8 cellular contexts compared by ENCODE assay signal in genomic region chr3:8441969-8442559, GRCh38. TPM values are rescaled to one million over a fixed set of nuclear protein-coding genes. Genes with fewer than 3 reads are reported as not detected.
A peak's percentile ranks its signal among the peaks of the same experiment; 100 is the strongest.
DNase-seq lines count a peak whose midpoint lies in the region; ATAC-seq, FAIRE-seq and TF ChIP-seq lines count a peak whose summit lies in the region.

No MANE protein-coding gene starts in this region.

- peak overlapping the region; percentile 97 for H3K27ac ChIP-seq in astrocyte (ENCODE audit: low read depth, low read length)
- H3K27ac ChIP-seq in iPS DF 6.9 (ENCODE audit: low read length): no peak overlapping the region
- H3K27ac ChIP-seq in testis: no peak overlapping the region

- H3K27ac Mint-ChIP-seq in astrocyte (ENCODE audit: unreplicated experiment): no peak overlapping the region

- H3K9me3 Mint-ChIP-seq in astrocyte (ENCODE audit: unreplicated experiment): peaks cover 3% of the 10 kb centered on the region

- no peak overlapping the region for H3K4me2 ChIP-seq in astrocyte (ENCODE audit: low read length)

- peak; percentile 94 for DNase-seq in ELF-1 (ENCODE audit: low read depth, low spot score)
- peak; percentile 32 for DNase-seq in KBM-7
- peak; percentile 67 for DNase-seq in astrocyte (ENCODE audit: low read depth)
- DNase-seq in iPS DF 6.9 (ENCODE audit: low read depth, low spot score): peak; percentile 71
- DNase-seq in testis: no peak
- DNase-seq in NCI-H2107 (lab: John Stamatoyannopoulos, UW): no peak

- H3K36me3 Mint-ChIP-seq in astrocyte (ENCODE audit: low read depth, unreplicated experiment): peaks cover 4% of the 10 kb centered on the region

- FAIRE-seq in astrocyte (lab: Jason Lieb, UNC): peak; percentile 98

- H3K4me3 ChIP-seq in astrocyte (ENCODE audit: insufficient read depth, low read depth, low read length) (no peak overlapping the region), iPS DF 6.9 (ENCODE audit: low read length) (no peak overlapping the region), testis (no peak overlapping the region)

- no peaks in the 10 kb centered on the region for H4K20me1 ChIP-seq in astrocyte (ENCODE audit: insufficient read depth, low read length)

- no peak overlapping the region for H3K4me3 Mint-ChIP-seq in astrocyte (ENCODE audit: unreplicated experiment)

- TF ChIP-seq POLR2A in testis (IDR thresholded peaks at IDR 0.05): no peak

- peaks cover 40% of the 10 kb centered on the region for H3K4me1 ChIP-seq in astrocyte (ENCODE audit: insufficient read depth, low read length)
- peaks cover 5% of the 10 kb centered on the region for H3K4me1 ChIP-seq in iPS DF 6.9 (ENCODE audit: control insufficient read depth, insufficient read depth, low read length)
- H3K4me1 ChIP-seq in testis: peaks cover 11% of the 10 kb centered on the region

- no peak overlapping the region for H2AFZ ChIP-seq in astrocyte (ENCODE audit: low read depth, low read length)

- peaks cover 27% of the 10 kb centered on the region for H3K4me1 Mint-ChIP-seq in astrocyte (ENCODE audit: low read depth, unreplicated experiment)

- H3K79me2 ChIP-seq in astrocyte (ENCODE audit: insufficient read depth, low read length): no peaks in the 10 kb centered on the region

- in situ Hi-C loops in KBM-7 (cut with MboI; ENCODE audit: low pct_unique_long_range_greater_than_20kb, low sequenced_read_pairs): no loop called here

- H3K9me3 ChIP-seq in astrocyte (ENCODE audit: insufficient read depth, low read depth, low read length) (no peaks in the 10 kb centered on the region), iPS DF 6.9 (ENCODE audit: control insufficient read depth, insufficient read depth, low read length) (no peaks in the 10 kb centered on the region), testis (no peaks in the 10 kb centered on the region)

- peak; percentile 71 for TF ChIP-seq CTCF in astrocyte (IDR thresholded peaks at IDR 0.05; ENCODE audit: insufficient read depth, low read depth, low read length)
- TF ChIP-seq CTCF in testis (IDR thresholded peaks at IDR 0.05): peak; percentile 56 to 75 (median 68)

- H3K9ac ChIP-seq in astrocyte (ENCODE audit: low read length): peak overlapping the region; percentile 90

- intact Hi-C loops in testis (cut with DNase I; ENCODE audit: low total_unique reads): loop anchor here (10.0 kb wide), 1 partner anchor 183 kb away; no protein-coding TSS in a partner anchor

- no peaks in the 10 kb centered on the region for H3K27me3 ChIP-seq in astrocyte (ENCODE audit: insufficient read depth, low read length)
- no peaks in the 10 kb centered on the region for H3K27me3 ChIP-seq in iPS DF 6.9 (ENCODE audit: control insufficient read depth, insufficient read depth, low read length)
- H3K27me3 ChIP-seq in testis: no peaks in the 10 kb centered on the region

- H3K27me3 Mint-ChIP-seq in astrocyte (ENCODE audit: low read depth, unreplicated experiment): no peaks in the 10 kb centered on the region

- H3K36me3 ChIP-seq in astrocyte (ENCODE audit: insufficient read depth, low read length): no peaks in the 10 kb centered on the region
- H3K36me3 ChIP-seq in iPS DF 6.9 (ENCODE audit: control insufficient read depth, insufficient read depth, low read length): no peaks in the 10 kb centered on the region
- H3K36me3 ChIP-seq in testis (ENCODE audit: low read depth, missing control alignments): no peaks in the 10 kb centered on the region

- ATAC-seq in HG02870 (IDR thresholded peaks at IDR 0.05; ENCODE audit: unreplicated experiment) (no peak), GM18502 (IDR thresholded peaks at IDR 0.05; ENCODE audit: poor library complexity, unreplicated experiment) (no peak)

- WGBS in iPS DF 6.9 (ENCODE audit: insufficient coverage, insufficient read length): no CpG with 5 or more reads among the region's 8 CpGs
- 46 to 52% methylated on average over 8 of the region's 8 CpGs for WGBS in testis, 2 donors

RNA-seq across cellular contexts. Expression of gene LMCD1, which starts 59.6 kb away (rescaled TPM):
- 374 and 437 TPM in 2 replicates for total RNA-seq in astrocyte
- total RNA-seq in testis: 100 to 1,000 TPM in 1 of 2 donors, 10 to 100 TPM in 1; 47.9 to 103 TPM
- 53.3 TPM for polyA plus RNA-seq in testis (ENCODE audit: insufficient read depth, low read depth, low replicate concordance)

Comparison
In these comparisons a context has a peak if more than half of its experiments do, and no peak if none do; other contexts are left out.
1. DNase-seq: peak in ELF-1 (single experiment), KBM-7 (single experiment), astrocyte (single experiment) and iPS DF 6.9 (single experiment); none in testis (single experiment) and NCI-H2107 (single experiment).